Comparison of ENCODE assay signal across 16 cellular contexts in genomic region chr4:56783986-56784385, GRCh38. TPM values are rescaled to one million over a fixed set of nuclear protein-coding genes. Genes with fewer than 3 reads are reported as not detected.
DNase-seq lines count a peak whose midpoint lies in the region; ATAC-seq and TF ChIP-seq lines count a peak whose summit lies in the region.
"Had no signal": no experiment of that assay in that cellular context is flagged by ENCODE, and none has a peak within 500 bp of the region (broad histone marks: within the 10 kb centered on the region; RNA-seq: fewer than 3 reads in every experiment).

No MANE protein-coding gene starts in this region.

- no peak overlapping the region for H3K27ac ChIP-seq in neuronal stem cell (replicated peaks; ENCODE audit: low read length)
- H3K27ac ChIP-seq: BLaER1 treated with 17β-estradiol and CSF1 and Interleukin-3, amounts not matched to agents 10 nM and 100 nM; GM23248 had no signal

- no peaks in the 10 kb centered on the region for H3K79me1 ChIP-seq in neuronal stem cell (ENCODE audit: low read depth, low read length)

- H3K18ac ChIP-seq in neuronal stem cell (ENCODE audit: low read length): peak overlapping the region; percentile 5

- no peak overlapping the region for H2BK120ac ChIP-seq in neuronal stem cell (ENCODE audit: low read depth, low read length)

- H2AFZ ChIP-seq in neuronal stem cell (ENCODE audit: low read length): no peak overlapping the region
- H2AFZ ChIP-seq: GM23248 had no signal

- TF ChIP-seq CTCF in fibroblast of villous mesenchyme (IDR thresholded peaks at IDR 0.05; ENCODE audit: insufficient read depth, low read depth, low read length): no peak

- no peak overlapping the region for H3K9ac ChIP-seq in neuronal stem cell (ENCODE audit: low read depth, low read length, poor library complexity)
- H3K9ac ChIP-seq: BLaER1 treated with 17β-estradiol and CSF1 and Interleukin-3, amounts not matched to agents 10 nM and 100 nM; GM23248 had no signal

- no peak overlapping the region for H3K4me3 Mint-ChIP-seq in stimulated activated naive B cell treated with anti-CD40 and anti-IgM and Interleukin-4, amounts not matched to agents 10 μg/mL and 1 μg/mL and 100 μg/mL, for 72 hours
- H3K4me3 Mint-ChIP-seq: CD4-positive, CD25-positive, alpha-beta regulatory T cell had no signal

- H3K27ac Mint-ChIP-seq in stimulated activated naive B cell treated with anti-CD40 and anti-IgM and Interleukin-4, amounts not matched to agents 10 μg/mL and 1 μg/mL and 100 μg/mL, for 72 hours: no peak overlapping the region

- no peaks in the 10 kb centered on the region for H3K4me1 Mint-ChIP-seq in stimulated activated naive B cell treated with anti-CD40 and anti-IgM and Interleukin-4, amounts not matched to agents 10 μg/mL and 1 μg/mL and 100 μg/mL, for 72 hours
- H3K4me1 Mint-ChIP-seq: CD4-positive, CD25-positive, alpha-beta regulatory T cell had no signal

- H3K14ac ChIP-seq in neuronal stem cell (ENCODE audit: low read length): no peak overlapping the region

- H3K9me3 ChIP-seq in neuronal stem cell (replicated peaks in 1 of 2; ENCODE audit: control insufficient read depth in 2 of 2, insufficient read depth in 1 of 2, low read depth in 1 of 2, low read length in 2 of 2): no peaks in the 10 kb centered on the region

- H3K9me3 Mint-ChIP-seq in stimulated activated naive B cell treated with anti-CD40 and anti-IgM and Interleukin-4, amounts not matched to agents 10 μg/mL and 1 μg/mL and 100 μg/mL, for 72 hours: peaks cover 0 to 2% of the 10 kb centered on the region in 2 donors
- H3K9me3 Mint-ChIP-seq: CD4-positive, CD25-positive, alpha-beta regulatory T cell had no signal

- H3K36me3 ChIP-seq in neuronal stem cell (replicated peaks in 1 of 2; ENCODE audit: control insufficient read depth in 2 of 2, insufficient read depth in 2 of 2, low read length in 2 of 2) (no peaks in the 10 kb centered on the region), H7 (replicated peaks; ENCODE audit: control insufficient read depth, insufficient read depth, low read length) (no peaks in the 10 kb centered on the region)
- H3K36me3 ChIP-seq: BLaER1 treated with 17β-estradiol and CSF1 and Interleukin-3, amounts not matched to agents 10 nM and 100 nM had no signal

- no peak for ATAC-seq in stimulated activated naive B cell treated with anti-CD40 and anti-IgM and Interleukin-4, amounts not matched to agents 10 μg/mL and 1 μg/mL and 100 μg/mL, for 72 hours (replicated peaks)

- no peak overlapping the region for H2BK5ac ChIP-seq in neuronal stem cell (ENCODE audit: low read length)

- peaks cover 0 to 6% of the 10 kb centered on the region in 2 donors for H3K4me1 ChIP-seq in neuronal stem cell (ENCODE audit: control insufficient read depth in 2 of 2, insufficient read depth in 1 of 2, low read depth in 1 of 2, low read length in 2 of 2)

- no peak overlapping the region for H2BK15ac ChIP-seq in neuronal stem cell (ENCODE audit: low read length)

- H3K36me3 Mint-ChIP-seq in stimulated activated naive B cell treated with anti-CD40 and anti-IgM and Interleukin-4, amounts not matched to agents 10 μg/mL and 1 μg/mL and 100 μg/mL, for 72 hours: no peaks in the 10 kb centered on the region
- H3K36me3 Mint-ChIP-seq: CD4-positive, CD25-positive, alpha-beta regulatory T cell had no signal

- no peak overlapping the region for H2BK12ac ChIP-seq in neuronal stem cell (ENCODE audit: low read length)

- DNase-seq in LHCN-M2 (ENCODE audit: low read depth): peak; percentile 58
- DNase-seq in astrocyte of the hippocampus (ENCODE audit: low read depth, low spot score): peak; percentile 57
- DNase-seq in fibroblast of villous mesenchyme (ENCODE audit: low read depth): peak; percentile 42
- DNase-seq in neuronal stem cell (ENCODE audit: low spot score): no peak
- no peak for DNase-seq in NCI-H1092 treated with DMSO at 0.1 percent for 48 hours (lab: John Stamatoyannopoulos, UW)
- no peak for DNase-seq in H7
- DNase-seq in stimulated activated naive B cell treated with anti-CD40 and anti-IgM and Interleukin-4, amounts not matched to agents 10 μg/mL and 1 μg/mL and 100 μg/mL, for 72 hours: no peak
- no peak for DNase-seq in NCI-H748 (lab: John Stamatoyannopoulos, UW; ENCODE audit: unreplicated experiment)
- DNase-seq: ACHN; Calu3; CD4-positive, CD25-positive, alpha-beta regulatory T cell; DMS 273 treated with DMSO at 0.1 percent for 48 hours; GM23248 had no signal

- H3K4me3 ChIP-seq in fibroblast of villous mesenchyme (ENCODE audit: low read depth, low read length) (no peak overlapping the region), neuronal stem cell (ENCODE audit: low read length in 2 of 2) (no peak overlapping the region), H7 (ENCODE audit: insufficient read depth, low read depth, low read length) (no peak overlapping the region)
- H3K4me3 ChIP-seq: BLaER1 treated with 17β-estradiol and CSF1 and Interleukin-3, amounts not matched to agents 10 nM and 100 nM; GM23248 had no signal

- no peak overlapping the region for H3K23ac ChIP-seq in neuronal stem cell (ENCODE audit: low read depth, low read length, poor library complexity)

- H3K4ac ChIP-seq in neuronal stem cell (ENCODE audit: low read length): no peak overlapping the region

- H4K91ac ChIP-seq in neuronal stem cell (ENCODE audit: low read depth, low read length, poor library complexity): no peak overlapping the region

- no peaks in the 10 kb centered on the region for H3K27me3 Mint-ChIP-seq in stimulated activated naive B cell treated with anti-CD40 and anti-IgM and Interleukin-4, amounts not matched to agents 10 μg/mL and 1 μg/mL and 100 μg/mL, for 72 hours

- H2AK5ac ChIP-seq in neuronal stem cell (ENCODE audit: low read depth, low read length): peak overlapping the region; percentile 3

- WGBS in neuronal stem cell (ENCODE audit: extremely low coverage in 2 of 2, insufficient read length in 2 of 2, insufficient replicate concordance in 1 of 2), 2 donors: no CpG with 5 or more reads among the region's 5 CpGs

- H3K4me2 ChIP-seq in neuronal stem cell (ENCODE audit: insufficient read depth, low read length, poor library complexity, severe bottlenecking): no peak overlapping the region
- H3K4me2 ChIP-seq: BLaER1 treated with 17β-estradiol and CSF1 and Interleukin-3, amounts not matched to agents 10 nM and 100 nM had no signal

- H3K27me3 ChIP-seq in neuronal stem cell (ENCODE audit: control insufficient read depth in 3 of 3, insufficient read depth in 3 of 3, low read depth in 1 of 3, low read length in 3 of 3) (peaks cover 0 to 3% (median 0%) of the 10 kb centered on the region in 3 experiments), H7 (ENCODE audit: control insufficient read depth, insufficient read depth, low read length) (no peaks in the 10 kb centered on the region)
- H3K27me3 ChIP-seq: BLaER1 treated with 17β-estradiol and CSF1 and Interleukin-3, amounts not matched to agents 10 nM and 100 nM had no signal

- H4K8ac ChIP-seq in neuronal stem cell (ENCODE audit: low read depth, low read length): no peak overlapping the region

RNA-seq across cellular contexts. Expression of gene SPINK2, which starts 37.5 kb away (rescaled TPM):
- total RNA-seq in LHCN-M2 (2014; rRNA removed) (not detected in 2 replicates), fibroblast of villous mesenchyme (not detected in 2 replicates)
- not detected for polyA plus RNA-seq in LHCN-M2 (2012)
- 0.47 TPM for polyA plus RNA-seq in neuronal stem cell (2013, experiment 1 of 2)
- polyA plus RNA-seq in neuronal stem cell (2013, experiment 2 of 2): 0.82 TPM
- total RNA-seq in H7 (2014; rRNA removed; shearing (Covaris generic)): 1.3 and 4.5 TPM in 2 replicates
- total RNA-seq: A172, Calu3, Daoy, GM23248 had no signal
- polyA plus RNA-seq: GM23248 had no signal

Comparison
In these comparisons a context has a peak if more than half of its experiments do, and no peak if none do; other contexts are left out.
1. DNase-seq: peak in LHCN-M2 (single experiment), astrocyte of the hippocampus (single experiment) and fibroblast of villous mesenchyme (single experiment); none in neuronal stem cell (single experiment), NCI-H1092 treated with DMSO at 0.1 percent for 48 hours (single experiment), H7 (single experiment), stimulated activated naive B cell treated with anti-CD40 and anti-IgM and Interleukin-4, amounts not matched to agents 10 μg/mL and 1 μg/mL and 100 μg/mL, for 72 hours (single experiment) and NCI-H748 (single experiment).